ENCODE assay signal across 11 cellular contexts in genomic region chr1:55276671-55277376, GRCh38.
DNase-seq lines count a peak whose midpoint lies in the region; ATAC-seq, FAIRE-seq and TF ChIP-seq lines count a peak whose summit lies in the region.
"Had no signal": no experiment of that assay in that cellular context is flagged by ENCODE, and none has a peak within 500 bp of the region (broad histone marks: within the 10 kb centered on the region; RNA-seq: fewer than 3 reads in every experiment).

No MANE protein-coding gene starts in this region.

- TF ChIP-seq EP300 in tibial nerve (IDR thresholded peaks at IDR 0.05), result peak in 1 of 2 donors; percentile 51

- peak overlapping the region; percentile 91 for H2AFZ ChIP-seq in mammary epithelial cell (ENCODE audit: low read depth, low read length)
- H2AFZ ChIP-seq in astrocyte (ENCODE audit: low read depth, low read length), result peak overlapping the region; percentile 61

- no peaks in the 10 kb centered on the region for H3K79me2 ChIP-seq in mammary epithelial cell (ENCODE audit: insufficient read depth, low read length)
- no peaks in the 10 kb centered on the region for H3K79me2 ChIP-seq in astrocyte (ENCODE audit: insufficient read depth, low read length)

- H4K20me1 ChIP-seq in mammary epithelial cell (ENCODE audit: insufficient read depth, low read length) (no peaks in the 10 kb centered on the region), astrocyte (ENCODE audit: insufficient read depth, low read length) (no peaks in the 10 kb centered on the region)

- TF ChIP-seq CTCF in mammary epithelial cell (conservative IDR thresholded peaks at IDR 0.05 in 1 of 2, IDR thresholded peaks at IDR 0.05 in 1 of 2; ENCODE audit: extremely low read depth in 1 of 2, insufficient read depth in 1 of 2, low read depth in 1 of 2, low read length in 2 of 2) (no peak), breast epithelium (IDR thresholded peaks at IDR 0.05) (no peak), astrocyte (IDR thresholded peaks at IDR 0.05; ENCODE audit: insufficient read depth, low read depth, low read length) (no peak), tibial nerve (IDR thresholded peaks at IDR 0.05) (no peak)

- BruUV-seq in mammary epithelial cell (replicated peaks; lab: Mats Ljungman, UMichigan), result no TSS peak

- DNase-seq in mammary epithelial cell (no peak), breast epithelium (ENCODE audit: low spot score in 2 of 2) (no peak), astrocyte (ENCODE audit: low read depth) (no peak), naive B cell (no peak), tibial nerve (ENCODE audit: low spot score in 2 of 2) (peak; percentile 28 to 36), GDM1 (lab: John Stamatoyannopoulos, UW) (no peak)
- no peak for DNase-seq in central memory CD4-positive, alpha-beta T cell
- no peak for DNase-seq in stimulated activated CD4-positive, alpha-beta T cell treated with anti-CD3 and anti-CD28 coated beads, Interleukin-15, amount 100 ng/mL, for 24 hours

- dilution Hi-C loops in mammary epithelial cell (cut with HindIII; ENCODE audit: low sequenced_read_pairs), result no loop called here

- H3K4me3 ChIP-seq in mammary epithelial cell (replicated peaks in 1 of 3; ENCODE audit: insufficient read depth in 1 of 3, low read depth in 2 of 3, low read length in 3 of 3) (no peak overlapping the region), breast epithelium (no peak overlapping the region), astrocyte (ENCODE audit: insufficient read depth, low read depth, low read length) (no peak overlapping the region), tibial nerve (no peak overlapping the region)
- H3K4me3 ChIP-seq: stomach had no signal

- H3K4me1 ChIP-seq in mammary epithelial cell (ENCODE audit: insufficient read depth, low read length), result peaks cover 26% of the 10 kb centered on the region
- no peaks in the 10 kb centered on the region for H3K4me1 ChIP-seq in breast epithelium
- H3K4me1 ChIP-seq in astrocyte (ENCODE audit: insufficient read depth, low read length), result peaks cover 28% of the 10 kb centered on the region
- peaks cover 0 to 34% (median 8%) of the 10 kb centered on the region in 4 donors for H3K4me1 ChIP-seq in tibial nerve

- H3K9me3 Mint-ChIP-seq in astrocyte (ENCODE audit: unreplicated experiment), result no peaks in the 10 kb centered on the region
- H3K9me3 Mint-ChIP-seq in naive B cell, result no peaks in the 10 kb centered on the region
- H3K9me3 Mint-ChIP-seq: immature natural killer cell; naive thymus-derived CD8-positive, alpha-beta T cell had no signal

- H3K4me3 Mint-ChIP-seq in astrocyte (ENCODE audit: unreplicated experiment), result no peak overlapping the region
- peak overlapping the region in 5 of 8 donors; percentile 40 to 91 (median 65) for H3K4me3 Mint-ChIP-seq in naive B cell

- no peak for ATAC-seq in naive B cell (ENCODE audit: low read depth in 2 of 2)

- TF ChIP-seq POLR2A in breast epithelium (IDR thresholded peaks at IDR 0.05) (no peak), tibial nerve (IDR thresholded peaks at IDR 0.05) (no peak)

- no peak overlapping the region for H3K27ac Mint-ChIP-seq in astrocyte (ENCODE audit: unreplicated experiment)
- H3K27ac Mint-ChIP-seq in naive B cell, result peak overlapping the region; percentile 29 to 92 (median 72)

- H3K36me3 ChIP-seq in mammary epithelial cell (ENCODE audit: insufficient read depth, low read length) (no peaks in the 10 kb centered on the region), breast epithelium (no peaks in the 10 kb centered on the region), astrocyte (ENCODE audit: insufficient read depth, low read length) (no peaks in the 10 kb centered on the region), tibial nerve (no peaks in the 10 kb centered on the region)
- H3K36me3 ChIP-seq: stomach had no signal

- no peaks in the 10 kb centered on the region for H3K9me3 ChIP-seq in mammary epithelial cell (replicated peaks; ENCODE audit: insufficient read depth, low read length)
- no peaks in the 10 kb centered on the region for H3K9me3 ChIP-seq in breast epithelium
- H3K9me3 ChIP-seq in astrocyte (ENCODE audit: insufficient read depth, low read depth, low read length), result no peaks in the 10 kb centered on the region
- H3K9me3 ChIP-seq in tibial nerve, result no peaks in the 10 kb centered on the region
- H3K9me3 ChIP-seq: stomach had no signal

- in situ Hi-C loops in mammary epithelial cell (cut with MboI; ENCODE audit: low sequenced_read_pairs in 2 of 2), result loop anchor here (5.0 kb wide), 1 partner anchor 130 kb away; no protein-coding TSS in a partner anchor

- intact Hi-C loops in mammary epithelial cell (cut with micrococcal nuclease), result loop anchor here (1.0 kb wide), 3 partner anchors 62 to 206 kb away; partner anchors contain the start of gene USP24
- intact Hi-C loops in breast epithelium (cut with DNase I; ENCODE audit: low total_unique reads), result loop anchor here (2.0 kb wide), 1 partner anchor 134 kb away; no protein-coding TSS in a partner anchor

- CTCF ChIA-PET in mammary epithelial cell (lab: Charles Lee; ENCODE audit: low non-redundant PET), result interaction anchor here (0.6 kb wide), 1 partner anchor 14 kb away, joined by 3 read pairs; no protein-coding TSS in a partner anchor

- H3K4me2 ChIP-seq in mammary epithelial cell (ENCODE audit: insufficient read depth, low read depth, low read length), result no peak overlapping the region
- no peak overlapping the region for H3K4me2 ChIP-seq in astrocyte (ENCODE audit: low read length)

- H3K27me3 ChIP-seq in mammary epithelial cell (ENCODE audit: insufficient read depth, low read length) (no peaks in the 10 kb centered on the region), breast epithelium (no peaks in the 10 kb centered on the region), astrocyte (ENCODE audit: insufficient read depth, low read length) (no peaks in the 10 kb centered on the region), tibial nerve (no peaks in the 10 kb centered on the region)
- H3K27me3 ChIP-seq: stomach had no signal

- H3K4me1 Mint-ChIP-seq in astrocyte (ENCODE audit: low read depth, unreplicated experiment) (peaks cover 22% of the 10 kb centered on the region), naive B cell (peaks cover 19 to 33% (median 21%) of the 10 kb centered on the region in 3 donors)

- H3K27ac ChIP-seq in mammary epithelial cell (ENCODE audit: insufficient read depth, low read depth, low read length) (peak overlapping the region; percentile 35), breast epithelium (peak overlapping the region in 1 of 2 donors; percentile 36), astrocyte (ENCODE audit: low read depth, low read length) (no peak overlapping the region), tibial nerve (peak overlapping the region in 2 of 4 donors; percentile 69 to 72)
- H3K27ac ChIP-seq: stomach had no signal

- no peaks in the 10 kb centered on the region for H3K36me3 Mint-ChIP-seq in astrocyte (ENCODE audit: low read depth, unreplicated experiment)
- H3K36me3 Mint-ChIP-seq in naive B cell, result no peaks in the 10 kb centered on the region
- H3K36me3 Mint-ChIP-seq: immature natural killer cell; naive thymus-derived CD8-positive, alpha-beta T cell had no signal

- H3K9ac ChIP-seq in mammary epithelial cell (ENCODE audit: insufficient read depth, low read length) (no peak overlapping the region), astrocyte (ENCODE audit: low read length) (no peak overlapping the region)

- no peaks in the 10 kb centered on the region for H3K27me3 Mint-ChIP-seq in astrocyte (ENCODE audit: low read depth, unreplicated experiment)
- H3K27me3 Mint-ChIP-seq in naive B cell, result peaks cover 0 to 3% (median 0%) of the 10 kb centered on the region in 3 donors

- no peak for FAIRE-seq in astrocyte (lab: Jason Lieb, UNC)

- WGBS in mammary epithelial cell (ENCODE audit: low coverage, missing lambda C conversion rate), result 76% methylated on average over 7 of the region's 8 CpGs
- WGBS in tibial nerve, 2 donors, result 59 to 71% methylated on average over 8 of the region's 8 CpGs

Comparison
In these comparisons a context has a peak if more than half of its experiments do, and no peak if none do; other contexts are left out.
1. DNase-seq: peak in tibial nerve (2 of 2); none in mammary epithelial cell (single experiment), breast epithelium (0 of 2), astrocyte (single experiment), naive B cell (single experiment), central memory CD4-positive, alpha-beta T cell (single experiment), GDM1 (single experiment) and stimulated activated CD4-positive, alpha-beta T cell treated with anti-CD3 and anti-CD28 coated beads, Interleukin-15, amount 100 ng/mL, for 24 hours (single experiment).